In genomic region chr16:66872927-66873684, GRCh38 we compare ENCODE assay signal across 8 cellular contexts. TPM values are rescaled to one million over a fixed set of nuclear protein-coding genes. Genes with fewer than 3 reads are reported as not detected.
DNase-seq lines count a peak whose midpoint lies in the region; FAIRE-seq and TF ChIP-seq lines count a peak whose summit lies in the region.

No MANE protein-coding gene starts in this region.

- peak; percentile 94 for FAIRE-seq in G401.6 (lab: Jason Lieb, UNC)

- H3K27ac ChIP-seq in temporal lobe (ENCODE audit: low read depth, low read length): peak overlapping the region; percentile 53

- TF ChIP-seq CTCF in LNCAP (IDR thresholded peaks at IDR 0.05): peak; percentile 97

- DNase-seq in H4 (ENCODE audit: low spot score) (peak; percentile 100), SK-N-DZ (ENCODE audit: low spot score) (peak; percentile 84), glomerular visceral epithelial cell (ENCODE audit: extremely low spot score) (peak; percentile 98), occipital lobe (lab: John Stamatoyannopoulos, UW) (peak; percentile 86)
- DNase-seq in activated naive CD4-positive, alpha-beta T cell treated with anti-CD3 and anti-CD28 coated beads, Interleukin-2, amount 50 U/mL, for 16 hours: peak; percentile 85

RNA-seq across cellular contexts. Expression of gene PDP2, which starts 7.2 kb away (rescaled TPM):
- 9.8 and 20.3 TPM in 2 replicates for total RNA-seq in H4 (2014; rRNA removed; shearing (Covaris generic))
- polyA plus RNA-seq in SK-N-DZ (2014; cell fraction: cytosol; rRNA removed): 10.1 and 12.2 TPM in 2 replicates
- polyA plus RNA-seq in SK-N-DZ (2014; cell fraction: nucleus; rRNA removed): 3.4 and 12.6 TPM in 2 replicates
- total RNA-seq in occipital lobe (9.2 TPM), temporal lobe (12.3 TPM)

RNA-seq across cellular contexts. Expression of gene CA7, which starts 28.9 kb away (rescaled TPM):
- total RNA-seq in H4 (2014; rRNA removed; shearing (Covaris generic)): not detected in 2 replicates
- not detected in 2 replicates for polyA plus RNA-seq in SK-N-DZ (2014; cell fraction: cytosol; rRNA removed)
- not detected in 2 replicates for polyA plus RNA-seq in SK-N-DZ (2014; cell fraction: nucleus; rRNA removed)
- not detected for total RNA-seq in occipital lobe
- not detected for total RNA-seq in temporal lobe

RNA-seq across cellular contexts. Expression of gene NAE1, which starts 42.3 kb away (rescaled TPM):
- total RNA-seq in H4 (2014; rRNA removed; shearing (Covaris generic)): 132 and 142 TPM in 2 replicates
- polyA plus RNA-seq in SK-N-DZ (2014; cell fraction: cytosol; rRNA removed): 197 and 200 TPM in 2 replicates
- 322 and 353 TPM in 2 replicates for polyA plus RNA-seq in SK-N-DZ (2014; cell fraction: nucleus; rRNA removed)
- total RNA-seq in occipital lobe (113 TPM), temporal lobe (80.4 TPM)

RNA-seq across cellular contexts. Expression of gene CDH16, which starts 45.6 kb away (rescaled TPM):
- not detected in 2 replicates for total RNA-seq in H4 (2014; rRNA removed; shearing (Covaris generic))
- not detected in 2 replicates for polyA plus RNA-seq in SK-N-DZ (2014; cell fraction: cytosol; rRNA removed)
- polyA plus RNA-seq in SK-N-DZ (2014; cell fraction: nucleus; rRNA removed): not detected in 2 replicates
- total RNA-seq in occipital lobe (not detected), temporal lobe (not detected)

RNA-seq across cellular contexts. Expression of gene RRAD, which starts 52.2 kb away (rescaled TPM):
- 0.12 TPM in 1 of 2 replicates, not detected in the other for total RNA-seq in H4 (2014; rRNA removed; shearing (Covaris generic))
- 0.12 TPM in 1 of 2 replicates, not detected in the other for polyA plus RNA-seq in SK-N-DZ (2014; cell fraction: cytosol; rRNA removed)
- polyA plus RNA-seq in SK-N-DZ (2014; cell fraction: nucleus; rRNA removed): 0.26 TPM in 1 of 2 replicates, not detected in the other
- total RNA-seq in occipital lobe: 0.94 TPM
- total RNA-seq in temporal lobe: 1.5 TPM

Comparison
In these comparisons a context has a peak if more than half of its experiments do, and no peak if none do; other contexts are left out.
1. Peak in every context shown above with its lines: DNase-seq and H3K27ac ChIP-seq.